ENCODE assay signal across 9 cellular contexts in the genomic region with DNA sequence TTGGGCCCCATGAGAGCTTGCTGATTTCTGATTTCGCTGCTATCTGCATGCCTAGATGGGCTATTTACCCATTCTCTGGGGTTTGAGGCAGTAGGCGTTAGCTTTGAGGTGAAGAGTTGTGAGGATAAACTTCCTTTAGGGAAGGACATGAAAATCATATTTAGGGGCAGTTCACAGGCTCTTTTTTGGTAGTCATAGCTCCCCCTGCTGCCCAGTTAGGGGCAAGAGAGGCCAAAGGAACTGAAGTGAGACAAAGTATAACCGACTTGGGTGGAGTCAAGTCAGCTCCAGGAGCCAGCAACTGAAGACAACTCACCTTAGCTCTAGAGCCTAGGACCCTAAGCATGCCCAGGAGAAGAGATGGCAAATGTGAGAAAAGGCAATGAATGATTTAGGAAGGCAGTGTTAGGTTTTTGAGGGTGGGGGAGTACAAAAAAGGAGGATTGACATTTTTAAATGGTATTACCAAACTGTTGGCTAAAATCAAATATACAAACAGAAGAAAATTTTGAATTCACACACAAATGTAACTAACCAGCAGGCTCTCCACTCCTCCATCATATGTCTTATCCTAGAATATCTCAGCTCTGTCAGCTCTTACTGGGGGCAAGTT.
DNase-seq lines count a peak whose midpoint lies in the region; ATAC-seq and TF ChIP-seq lines count a peak whose summit lies in the region.
"Had no signal": no experiment of that assay in that cellular context is flagged by ENCODE, and none has a peak within 500 bp of the region (broad histone marks: within the 10 kb centered on the region; RNA-seq: fewer than 3 reads in every experiment).

No MANE protein-coding gene starts in this region.

- H3K36me3 Mint-ChIP-seq in CD4-positive, alpha-beta T cell (ENCODE audit: low read depth), result no peaks in the 10 kb centered on the region
- H3K36me3 Mint-ChIP-seq in nephron progenitor cell (ENCODE audit: low read depth), result no peaks in the 10 kb centered on the region
- H3K36me3 Mint-ChIP-seq: IgD-negative memory B cell had no signal

- TF ChIP-seq EP300 in esophagus muscularis mucosa (IDR thresholded peaks at IDR 0.05), result no peak

- CTCF ChIA-PET in CD4-positive, alpha-beta T cell (lab: Charles Lee), result interaction anchor here (0.8 to 1.4 kb wide), 6 partner anchors 9 to 661 kb away, joined by 3 to 11 read pairs (median 4); no protein-coding TSS in a partner anchor

- POLR2A ChIA-PET in CD4-positive, alpha-beta T cell (lab: Charles Lee), result interaction anchor here (1.2 to 1.4 kb wide), 2 partner anchors 625 to 627 kb away, joined by 3 to 4 read pairs; partner anchors contain the start of gene LMO4

- TF ChIP-seq POLR2A in esophagus muscularis mucosa (IDR thresholded peaks at IDR 0.05; ENCODE audit: low read depth), result no peak

- no peaks in the 10 kb centered on the region for H3K9me3 ChIP-seq in CD4-positive, alpha-beta T cell (ENCODE audit: control insufficient read depth, low read length)
- no peaks in the 10 kb centered on the region for H3K9me3 ChIP-seq in NT2/D1 (ENCODE audit: insufficient read depth, low read length)
- no peaks in the 10 kb centered on the region for H3K9me3 ChIP-seq in esophagus muscularis mucosa

- H3K4me1 ChIP-seq in NT2/D1 (ENCODE audit: insufficient read depth, insufficient read length) (no peaks in the 10 kb centered on the region), esophagus muscularis mucosa (peaks cover 0 to 32% (median 15%) of the 10 kb centered on the region in 4 donors)

- no peaks in the 10 kb centered on the region for H3K9me3 Mint-ChIP-seq in CD4-positive, alpha-beta T cell
- no peaks in the 10 kb centered on the region for H3K9me3 Mint-ChIP-seq in nephron progenitor cell

- no peak for ATAC-seq in CD4-positive, alpha-beta T cell (ENCODE audit: poor library complexity)
- ATAC-seq in GM19397 (IDR thresholded peaks at IDR 0.05; ENCODE audit: unreplicated experiment), result peak; percentile 80

- H3K4me3 Mint-ChIP-seq in CD4-positive, alpha-beta T cell, result no peak overlapping the region
- H3K4me3 Mint-ChIP-seq in nephron progenitor cell, result no peak overlapping the region

- 22% methylated on average over 3 of the region's 3 CpGs for WGBS in esophagus muscularis mucosa

- no peak overlapping the region for H3K4me3 ChIP-seq in NT2/D1 (ENCODE audit: insufficient read length, low read depth)
- H3K4me3 ChIP-seq in esophagus muscularis mucosa, result no peak overlapping the region

- H3K27me3 ChIP-seq in CD4-positive, alpha-beta T cell (ENCODE audit: control insufficient read depth, insufficient read depth, low read length), result no peaks in the 10 kb centered on the region
- H3K27me3 ChIP-seq in NT2/D1 (ENCODE audit: insufficient read depth, insufficient read length), result no peaks in the 10 kb centered on the region
- H3K27me3 ChIP-seq in esophagus muscularis mucosa, result no peaks in the 10 kb centered on the region

- intact Hi-C loops in CD4-positive, alpha-beta T cell (cut with DNase I, micrococcal nuclease), result loop anchor here (1.0 to 10.0 kb wide), 4 partner anchors 628 to 822 kb away; partner anchors contain the start of gene LMO4 (in 1 of the 2)
- intact Hi-C loops in esophagus muscularis mucosa (cut with DNase I), result loop anchor here (2.0 to 10.0 kb wide), 2 partner anchors 627 to 819 kb away; no protein-coding TSS in a partner anchor

- peak; percentile 7 to 46 (median 27) for DNase-seq in CD4-positive, alpha-beta T cell
- peak; percentile 94 for DNase-seq in HT-29 (ENCODE audit: low spot score)
- DNase-seq in NT2/D1 (ENCODE audit: low read depth, low spot score), result peak; percentile 38
- peak; percentile 35 for DNase-seq in activated T-cell treated with anti-CD3 and anti-CD28 coated beads for 1 hour (ENCODE audit: low read depth)
- no peak for DNase-seq in esophagus muscularis mucosa (ENCODE audit: extremely low spot score)
- DNase-seq in nephron progenitor cell, result peak; percentile 54
- peak; percentile 72 for DNase-seq in stromal cell of bone marrow (ENCODE audit: low read depth)

- no peak overlapping the region for H3K9ac ChIP-seq in NT2/D1 (ENCODE audit: insufficient read length, low read depth)

- no peaks in the 10 kb centered on the region for H3K36me3 ChIP-seq in NT2/D1 (ENCODE audit: insufficient read depth, insufficient read length, low read length)
- no peaks in the 10 kb centered on the region for H3K36me3 ChIP-seq in esophagus muscularis mucosa

- H3K27me3 Mint-ChIP-seq in CD4-positive, alpha-beta T cell, result peaks cover 28% of the 10 kb centered on the region
- H3K27me3 Mint-ChIP-seq in nephron progenitor cell (ENCODE audit: low read depth, poor library complexity), result no peaks in the 10 kb centered on the region
- H3K27me3 Mint-ChIP-seq: IgD-negative memory B cell had no signal

- TF ChIP-seq CTCF in CD4-positive, alpha-beta T cell (IDR thresholded peaks at IDR 0.05), result peak; percentile 70
- TF ChIP-seq CTCF in esophagus muscularis mucosa (IDR thresholded peaks at IDR 0.05), result peak; percentile 78 to 86 (median 80)
- TF ChIP-seq CTCF in nephron progenitor cell (IDR thresholded peaks at IDR 0.05), result peak; percentile 68

- H3K27ac Mint-ChIP-seq in CD4-positive, alpha-beta T cell, result no peak overlapping the region
- H3K27ac Mint-ChIP-seq in nephron progenitor cell, result no peak overlapping the region

- no peak overlapping the region for H3K27ac ChIP-seq in CD4-positive, alpha-beta T cell (ENCODE audit: low read depth, low read length)
- H3K27ac ChIP-seq in esophagus muscularis mucosa (replicated peaks in 1 of 4), result no peak overlapping the region

- H3K4me1 Mint-ChIP-seq in CD4-positive, alpha-beta T cell (ENCODE audit: low read depth), result no peaks in the 10 kb centered on the region
- H3K4me1 Mint-ChIP-seq in nephron progenitor cell, result peaks cover 33% of the 10 kb centered on the region
